Comparison of ENCODE assay signal across 14 cellular contexts in the genomic region with DNA sequence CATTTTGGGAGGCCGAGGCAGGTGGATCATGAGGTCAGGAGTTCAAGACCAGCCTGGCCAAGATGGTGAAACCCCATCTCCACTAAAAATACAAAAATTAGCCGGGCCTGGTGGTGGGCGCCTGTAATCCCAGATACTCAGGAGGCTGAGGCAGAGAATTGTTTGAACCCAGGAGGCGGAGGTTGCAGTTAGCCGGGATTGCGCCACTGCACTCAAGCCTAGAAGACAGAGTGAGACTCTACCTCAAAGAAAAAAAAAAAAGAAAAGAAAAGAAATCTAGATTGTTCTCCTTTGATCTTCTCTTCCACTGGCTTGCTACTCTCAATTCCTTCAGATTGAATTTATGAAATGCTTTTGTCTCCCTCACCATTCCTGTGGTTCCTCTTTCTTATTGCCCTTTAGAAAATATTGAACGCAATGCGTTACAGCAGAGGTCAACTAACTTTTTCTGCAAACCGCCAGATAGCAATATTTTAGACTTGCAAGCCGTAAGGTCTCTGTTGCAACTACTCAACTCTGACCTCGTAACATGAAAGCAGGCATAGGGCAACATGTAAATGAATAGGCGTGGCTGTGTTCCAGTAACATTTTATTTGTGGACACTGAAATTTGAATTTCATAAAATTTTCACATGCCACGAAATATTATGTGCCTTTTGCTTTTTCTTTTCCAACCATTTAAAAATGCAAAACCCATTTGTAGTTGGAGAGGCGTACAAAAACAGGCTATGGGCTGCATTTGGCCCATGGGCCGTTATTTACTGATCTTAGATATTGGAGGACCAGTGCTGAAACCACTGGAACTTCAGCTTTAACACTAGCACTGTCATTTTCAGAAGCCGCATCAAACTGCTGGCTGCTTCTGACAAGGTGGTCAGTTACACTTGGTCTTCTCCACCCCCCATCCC. TPM values are rescaled to one million over a fixed set of nuclear protein-coding genes. Genes with fewer than 3 reads are reported as not detected.
A peak's percentile ranks its signal among the peaks of the same experiment; 100 is the strongest.
DNase-seq lines count a peak whose midpoint lies in the region; ATAC-seq and TF ChIP-seq lines count a peak whose summit lies in the region.
"Had no signal": no experiment of that assay in that cellular context is flagged by ENCODE, and none has a peak within 500 bp of the region (broad histone marks: within the 10 kb centered on the region; RNA-seq: fewer than 3 reads in every experiment).

No MANE protein-coding gene starts in this region.

- no peak overlapping the region for H3K4me3 Mint-ChIP-seq in activated naive CD4-positive, alpha-beta T cell treated with anti-CD3 and anti-CD28 coated beads, Interleukin-2, amount 10 ng/mL, durations not matched to agents 7 days and 5 days
- no peak overlapping the region for H3K4me3 Mint-ChIP-seq in T-helper 17 cell
- H3K4me3 Mint-ChIP-seq: HFFc6 had no signal

- peaks cover 5% of the 10 kb centered on the region for H3K4me1 ChIP-seq in upper lobe of right lung

- H3K27ac ChIP-seq in upper lobe of right lung: no peak overlapping the region

- H3K9me3 Mint-ChIP-seq in activated naive CD4-positive, alpha-beta T cell treated with anti-CD3 and anti-CD28 coated beads, Interleukin-2, amount 10 ng/mL, durations not matched to agents 7 days and 5 days: no peaks in the 10 kb centered on the region
- H3K9me3 Mint-ChIP-seq: HFFc6 had no signal

- no peak for DNase-seq in activated naive CD4-positive, alpha-beta T cell treated with anti-CD3 and anti-CD28 coated beads, Interleukin-2, amount 10 ng/mL, durations not matched to agents 7 days and 5 days
- no peak for DNase-seq in activated naive CD4-positive, alpha-beta T cell treated with Interleukin-2 at 50 U/mL for 16 hours
- DNase-seq in T-helper 17 cell (no peak), left lobe of liver (ENCODE audit: low spot score) (peak; percentile 55), upper lobe of right lung (no peak), SW480 (ENCODE audit: low spot score) (no peak)
- DNase-seq: amygdala, DMS79, HFFc6, Karpas-422, NCI-H2029, NCI-H524 treated with DMSO at 0.1 percent for 48 hours had no signal

- ATAC-seq in T-helper 17 cell (no peak), left lobe of liver (peak; percentile 87), upper lobe of right lung (peak; percentile 73), HG03378 (IDR thresholded peaks at IDR 0.05; ENCODE audit: unreplicated experiment) (no peak), GM18858 (IDR thresholded peaks at IDR 0.05; ENCODE audit: unreplicated experiment) (no peak)

- H3K4me1 Mint-ChIP-seq in activated naive CD4-positive, alpha-beta T cell treated with anti-CD3 and anti-CD28 coated beads, Interleukin-2, amount 10 ng/mL, durations not matched to agents 7 days and 5 days: peaks cover 67% of the 10 kb centered on the region
- H3K4me1 Mint-ChIP-seq in T-helper 17 cell: peaks cover 33% of the 10 kb centered on the region

- H3K9me3 ChIP-seq in T-helper 17 cell (ENCODE audit: control insufficient read depth, low read length, poor library complexity, severe bottlenecking) (no peaks in the 10 kb centered on the region), upper lobe of right lung (no peaks in the 10 kb centered on the region)

- CTCF ChIA-PET in activated naive CD4-positive, alpha-beta T cell treated with anti-CD3 and anti-CD28 coated beads, Interleukin-2, amount 10 ng/mL, durations not matched to agents 7 days and 5 days (lab: Charles Lee): no interaction called here

- no peaks in the 10 kb centered on the region for H3K27me3 ChIP-seq in upper lobe of right lung

- intact Hi-C loops in upper lobe of right lung (cut with DNase I): no loop called here

- H3K27me3 Mint-ChIP-seq in activated naive CD4-positive, alpha-beta T cell treated with anti-CD3 and anti-CD28 coated beads, Interleukin-2, amount 10 ng/mL, durations not matched to agents 7 days and 5 days: no peaks in the 10 kb centered on the region
- no peaks in the 10 kb centered on the region for H3K27me3 Mint-ChIP-seq in T-helper 17 cell

- no peak overlapping the region for H3K4me3 ChIP-seq in upper lobe of right lung

- H3K27ac Mint-ChIP-seq in activated naive CD4-positive, alpha-beta T cell treated with anti-CD3 and anti-CD28 coated beads, Interleukin-2, amount 10 ng/mL, durations not matched to agents 7 days and 5 days: peak overlapping the region; percentile 66
- peak overlapping the region; percentile 67 for H3K27ac Mint-ChIP-seq in T-helper 17 cell
- H3K27ac Mint-ChIP-seq: HFFc6 had no signal

- H3K36me3 ChIP-seq in upper lobe of right lung: no peaks in the 10 kb centered on the region

- TF ChIP-seq CTCF in upper lobe of right lung (IDR thresholded peaks at IDR 0.05): no peak

- H3K36me3 Mint-ChIP-seq in activated naive CD4-positive, alpha-beta T cell treated with anti-CD3 and anti-CD28 coated beads, Interleukin-2, amount 10 ng/mL, durations not matched to agents 7 days and 5 days: peaks cover 27% of the 10 kb centered on the region
- peaks cover 2% of the 10 kb centered on the region for H3K36me3 Mint-ChIP-seq in T-helper 17 cell (ENCODE audit: low read depth)

RNA-seq across cellular contexts. Expression of a gene that starts 24.8 kb away (rescaled TPM):
- total RNA-seq in T-helper 17 cell: 10 to 100 TPM; 72.9 to 82.0 TPM
- total RNA-seq in left lobe of liver: 13.1 TPM
- 25.4 TPM for total RNA-seq in upper lobe of right lung

RNA-seq across cellular contexts. Expression of a gene that starts 35.5 kb away (rescaled TPM):
- total RNA-seq in T-helper 17 cell (10 to 100 TPM; 43.4 to 53.8 TPM), left lobe of liver (28.1 TPM), upper lobe of right lung (43.8 TPM)

Comparison
In these comparisons a context has a peak if more than half of its experiments do, and no peak if none do; other contexts are left out.
1. ATAC-seq: peak in left lobe of liver (single experiment) and upper lobe of right lung (single experiment); none in T-helper 17 cell (single experiment), HG03378 (single experiment) and GM18858 (single experiment).